Comparison of ENCODE assay signal across 21 cellular contexts in genomic region chr3:82558081-82558480, GRCh38.
"Had no signal": no experiment of that assay in that cellular context is flagged by ENCODE, and none has a peak within 500 bp of the region (broad histone marks: within the 10 kb centered on the region; RNA-seq: fewer than 3 reads in every experiment).

No MANE protein-coding gene starts in this region.

- H3K27me3 ChIP-seq: brain microvascular endothelial cell, cardiac muscle cell, MG63 had no signal

- H3K36me3 ChIP-seq: brain microvascular endothelial cell, cardiac muscle cell, MG63 had no signal

- H3K4me3 ChIP-seq: cardiac muscle cell, MG63 had no signal

- H3K9me3 Mint-ChIP-seq: activated naive CD4-positive, alpha-beta T cell treated with anti-CD3 and anti-CD28 coated beads for 36 hours had no signal

- H3K36me3 Mint-ChIP-seq: activated naive CD8-positive, alpha-beta T cell; T-cell had no signal

- H3K27ac ChIP-seq: brain microvascular endothelial cell, cardiac muscle cell had no signal

- ATAC-seq: activated T-cell treated with anti-CD3 and anti-CD28 coated beads, Interleukin-2, amount 50 U/mL, for 4 hours; T-cell had no signal

- DNase-seq: activated CD4-positive, alpha-beta T cell treated with anti-CD3 and anti-CD28 coated beads for 48 hours; activated CD4-positive, alpha-beta T cell treated with anti-CD3 and anti-CD28 coated beads, Interleukin-2, amount 50 U/mL, for 48 hours; activated CD4-positive, CD25-positive, alpha-beta regulatory T cell treated with anti-CD3 and anti-CD28 coated beads, Interleukin-2, amount 50 U/mL, for 72 hours; activated CD8-positive, alpha-beta memory T cell treated with anti-CD3 and anti-CD28 coated beads for 24 hours; activated effector memory CD4-positive, alpha-beta T cell treated with anti-CD3 and anti-CD28 coated beads, Interleukin-2, amount 50 U/mL, for 16 hours; activated naive CD4-positive, alpha-beta T cell treated with anti-CD3 and anti-CD28 coated beads for 36 hours; activated T-cell treated with anti-CD3 and anti-CD28 coated beads, Interleukin-2, amount 50 U/mL, for 4 hours; brain microvascular endothelial cell; MG63; NCI-H1105; NCI-H1436; NCI-H1694 treated with DMSO at 0.1 percent for 48 hours; NCI-H2029 treated with DMSO at 0.1 percent for 48 hours; NCI-H446; NCI-H524; SIG-M5; T-cell; T-helper 2 cell; T1000 had no signal

- H3K4me3 Mint-ChIP-seq: activated naive CD4-positive, alpha-beta T cell treated with anti-CD3 and anti-CD28 coated beads for 36 hours; activated naive CD8-positive, alpha-beta T cell; activated T-cell treated with anti-CD3 and anti-CD28 coated beads, Interleukin-2, amount 50 U/mL, for 4 hours; T-cell had no signal

- H3K9me3 ChIP-seq: MG63 had no signal

- H3K4me1 Mint-ChIP-seq: T-cell had no signal

- H3K27me3 Mint-ChIP-seq: activated naive CD8-positive, alpha-beta T cell; T-cell had no signal

- H3K27ac Mint-ChIP-seq: activated naive CD4-positive, alpha-beta T cell treated with anti-CD3 and anti-CD28 coated beads for 36 hours; activated naive CD8-positive, alpha-beta T cell; T-cell had no signal
